25 cellular contexts compared by ENCODE assay signal in the genomic region with DNA sequence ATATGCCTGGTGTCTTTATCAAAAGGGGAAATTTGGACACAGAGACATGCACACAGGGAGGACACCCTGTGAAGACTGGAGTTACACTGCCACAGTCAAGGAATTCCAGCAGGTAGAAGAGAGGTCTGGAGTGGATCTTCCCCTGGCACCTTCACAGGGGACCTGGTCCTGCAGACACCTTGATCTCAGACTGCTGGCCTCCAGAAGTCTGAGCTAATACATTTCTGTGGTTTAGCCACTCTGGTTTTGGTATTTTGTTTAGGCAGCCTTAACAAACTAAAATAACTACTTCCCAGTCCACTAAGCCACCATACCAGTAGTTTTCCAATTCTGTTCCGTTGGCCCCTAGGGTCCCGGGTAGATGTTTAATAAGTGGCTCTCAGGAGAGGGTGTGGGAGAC.
DNase-seq lines count a peak whose midpoint lies in the region; ATAC-seq, FAIRE-seq and TF ChIP-seq lines count a peak whose summit lies in the region.
"Had no signal": no experiment of that assay in that cellular context is flagged by ENCODE, and none has a peak within 500 bp of the region (broad histone marks: within the 10 kb centered on the region; RNA-seq: fewer than 3 reads in every experiment).

No MANE protein-coding gene starts in this region.

- peaks cover 12% of the 10 kb centered on the region for H3K4me1 Mint-ChIP-seq in astrocyte (ENCODE audit: low read depth, unreplicated experiment)
- H3K4me1 Mint-ChIP-seq: CD4-positive, CD25-positive, alpha-beta regulatory T cell had no signal

- no peak overlapping the region for H3K9ac ChIP-seq in astrocyte (ENCODE audit: low read length)

- H3K4me3 ChIP-seq in astrocyte (ENCODE audit: insufficient read depth, low read depth, low read length) = no peak overlapping the region

- ATAC-seq in GM18505 (IDR thresholded peaks at IDR 0.05; ENCODE audit: unreplicated experiment) (peak; percentile 24), HG02885 (IDR thresholded peaks at IDR 0.05; ENCODE audit: poor library complexity, unreplicated experiment) (peak; percentile 36), GM21576 (IDR thresholded peaks at IDR 0.05; ENCODE audit: unreplicated experiment) (no peak), sciatic nerve (no peak)
- ATAC-seq: HepG2, Right ventricle myocardium inferior had no signal

- intact Hi-C loops in sciatic nerve (cut with DNase I) = no loop called here

- no peak for FAIRE-seq in astrocyte (lab: Jason Lieb, UNC)
- FAIRE-seq: HepG2, RCC 7860 had no signal

- no peaks in the 10 kb centered on the region for H3K36me3 Mint-ChIP-seq in astrocyte (ENCODE audit: low read depth, unreplicated experiment)
- H3K36me3 Mint-ChIP-seq: CD4-positive, CD25-positive, alpha-beta regulatory T cell had no signal

- no peak overlapping the region for H3K27ac Mint-ChIP-seq in astrocyte (ENCODE audit: unreplicated experiment)
- H3K27ac Mint-ChIP-seq: CD4-positive, CD25-positive, alpha-beta regulatory T cell had no signal

- no peaks in the 10 kb centered on the region for H3K9me3 ChIP-seq in astrocyte (ENCODE audit: insufficient read depth, low read depth, low read length)

- no peak overlapping the region for H3K4me2 ChIP-seq in astrocyte (ENCODE audit: low read length)

- no peak overlapping the region for H2AFZ ChIP-seq in astrocyte (ENCODE audit: low read depth, low read length)

- no peaks in the 10 kb centered on the region for H4K20me1 ChIP-seq in astrocyte (ENCODE audit: insufficient read depth, low read length)

- H3K27me3 ChIP-seq in astrocyte (ENCODE audit: insufficient read depth, low read length) = peaks cover 3% of the 10 kb centered on the region

- H3K36me3 ChIP-seq in astrocyte (ENCODE audit: insufficient read depth, low read length) = no peaks in the 10 kb centered on the region

- peaks cover 8% of the 10 kb centered on the region for H3K27me3 Mint-ChIP-seq in astrocyte (ENCODE audit: low read depth, unreplicated experiment)

- no peaks in the 10 kb centered on the region for H3K4me1 ChIP-seq in astrocyte (ENCODE audit: insufficient read depth, low read length)

- no peaks in the 10 kb centered on the region for H3K79me2 ChIP-seq in astrocyte (ENCODE audit: insufficient read depth, low read length)

- DNase-seq in astrocyte (ENCODE audit: low read depth) (peak; percentile 6), NCI-H1417 treated with DMSO at 0.1 percent for 48 hours (lab: John Stamatoyannopoulos, UW) (no peak), SK-N-DZ (ENCODE audit: low spot score) (no peak), sciatic nerve (ENCODE audit: low spot score) (no peak)
- DNase-seq: ACHN; AML-193; CD4-positive, CD25-positive, alpha-beta regulatory T cell; COR-L47; DMS 273 treated with DMSO at 0.1 percent for 48 hours; GDM1; GOT3; KBM-7; NCI-H1048; NCI-H1436 treated with DMSO at 0.1 percent for 48 hours; NCI-H2029; NCI-H345; NCI-H526 treated with DMSO at 0.1 percent for 48 hours; SW 1271; T-helper 2 cell had no signal

- no peak overlapping the region for H3K4me3 Mint-ChIP-seq in astrocyte (ENCODE audit: unreplicated experiment)
- H3K4me3 Mint-ChIP-seq: CD4-positive, CD25-positive, alpha-beta regulatory T cell had no signal

- TF ChIP-seq POLR2A in GM18505 (IDR thresholded peaks at IDR 0.05; ENCODE audit: borderline replicate concordance, extremely low read depth, insufficient read depth, insufficient read length) = no peak

- TF ChIP-seq CTCF in astrocyte (IDR thresholded peaks at IDR 0.05; ENCODE audit: insufficient read depth, low read depth, low read length) = no peak

- peaks cover 7% of the 10 kb centered on the region for H3K9me3 Mint-ChIP-seq in astrocyte (ENCODE audit: unreplicated experiment)
- H3K9me3 Mint-ChIP-seq: CD4-positive, CD25-positive, alpha-beta regulatory T cell had no signal

- no peak overlapping the region for H3K27ac ChIP-seq in astrocyte (ENCODE audit: low read depth, low read length)

Comparison
In these comparisons a context has a peak if more than half of its experiments do, and no peak if none do; other contexts are left out.
1. ATAC-seq: peak in GM18505 (single experiment) and HG02885 (single experiment); none in GM21576 (single experiment) and sciatic nerve (single experiment).